In genomic region chr2:203551653-203552250, GRCh38 we compare ENCODE assay signal across 13 cellular contexts. TPM values are rescaled to one million over a fixed set of nuclear protein-coding genes. Genes with fewer than 3 reads are reported as not detected.
A peak's percentile ranks its signal among the peaks of the same experiment; 100 is the strongest.
DNase-seq lines count a peak whose midpoint lies in the region; TF ChIP-seq lines count a peak whose summit lies in the region.
"Had no signal": no experiment of that assay in that cellular context is flagged by ENCODE, and none has a peak within 500 bp of the region (broad histone marks: within the 10 kb centered on the region; RNA-seq: fewer than 3 reads in every experiment).

No MANE protein-coding gene starts in this region.

- no peak overlapping the region for H3K4me3 ChIP-seq in foreskin fibroblast (ENCODE audit: low read depth in 1 of 2, low read length in 2 of 2)

- TF ChIP-seq CTCF in foreskin fibroblast (IDR thresholded peaks at IDR 0.05; ENCODE audit: low read depth, low read length) (no peak), glutamatergic neuron (IDR thresholded peaks at IDR 0.05; ENCODE audit: partially characterized antibody, unreplicated experiment) (no peak)

- peaks cover 5% of the 10 kb centered on the region for H3K4me1 Mint-ChIP-seq in glutamatergic neuron (ENCODE audit: low read depth, unreplicated experiment)

- no peaks in the 10 kb centered on the region for H3K27me3 Mint-ChIP-seq in glutamatergic neuron (ENCODE audit: unreplicated experiment)
- H3K27me3 Mint-ChIP-seq: activated naive CD8-positive, alpha-beta T cell treated with anti-CD3 and anti-CD28 coated beads for 36 hours; stimulated activated naive CD8-positive, alpha-beta T cell treated with anti-CD3 and anti-CD28 coated beads, Interleukin-15, Interleukin-2, amounts not matched to agents 100 ng/mL and 50 ng/mL, for 24 hours had no signal

- DNase-seq in HCEC 1CT: peak; percentile 27
- DNase-seq in SW480 (ENCODE audit: low spot score): peak; percentile 15
- DNase-seq in foreskin fibroblast: peak; percentile 28 to 68
- peak; percentile 86 for DNase-seq in renal cortical epithelial cell (ENCODE audit: low read depth)
- DNase-seq in AG20443 (ENCODE audit: low spot score): no peak
- DNase-seq in stimulated activated CD4-positive, alpha-beta T cell treated with anti-CD3 and anti-CD28 coated beads, Interleukin-2, amount 100 ng/mL, for 24 hours: no peak
- no peak for DNase-seq in NCI-H146 treated with DMSO at 0.1 percent for 48 hours (lab: John Stamatoyannopoulos, UW; ENCODE audit: unreplicated experiment)
- no peak for DNase-seq in glutamatergic neuron
- DNase-seq: activated CD4-positive, CD25-positive, alpha-beta regulatory T cell; activated naive CD8-positive, alpha-beta T cell treated with anti-CD3 and anti-CD28 coated beads for 36 hours; CD4-positive, CD25-positive, alpha-beta regulatory T cell; Kasumi-1 had no signal

- no peaks in the 10 kb centered on the region for H3K36me3 Mint-ChIP-seq in glutamatergic neuron (ENCODE audit: unreplicated experiment)
- H3K36me3 Mint-ChIP-seq: activated naive CD8-positive, alpha-beta T cell treated with anti-CD3 and anti-CD28 coated beads for 36 hours; CD4-positive, CD25-positive, alpha-beta regulatory T cell had no signal

- H3K9me3 Mint-ChIP-seq in glutamatergic neuron (ENCODE audit: unreplicated experiment): no peaks in the 10 kb centered on the region
- H3K9me3 Mint-ChIP-seq: activated naive CD8-positive, alpha-beta T cell treated with anti-CD3 and anti-CD28 coated beads for 36 hours; stimulated activated naive CD8-positive, alpha-beta T cell treated with anti-CD3 and anti-CD28 coated beads, Interleukin-15, Interleukin-2, amounts not matched to agents 100 ng/mL and 50 ng/mL, for 24 hours had no signal

- no peak overlapping the region for H3K27ac Mint-ChIP-seq in glutamatergic neuron (ENCODE audit: unreplicated experiment)
- H3K27ac Mint-ChIP-seq: activated naive CD8-positive, alpha-beta T cell treated with anti-CD3 and anti-CD28 coated beads for 36 hours; CD4-positive, CD25-positive, alpha-beta regulatory T cell; stimulated activated naive CD8-positive, alpha-beta T cell treated with anti-CD3 and anti-CD28 coated beads, Interleukin-15, Interleukin-2, amounts not matched to agents 100 ng/mL and 50 ng/mL, for 24 hours had no signal

- no peak overlapping the region for H3K4me3 Mint-ChIP-seq in glutamatergic neuron (ENCODE audit: unreplicated experiment)
- H3K4me3 Mint-ChIP-seq: activated naive CD8-positive, alpha-beta T cell treated with anti-CD3 and anti-CD28 coated beads for 36 hours; CD4-positive, CD25-positive, alpha-beta regulatory T cell; stimulated activated naive CD8-positive, alpha-beta T cell treated with anti-CD3 and anti-CD28 coated beads, Interleukin-15, Interleukin-2, amounts not matched to agents 100 ng/mL and 50 ng/mL, for 24 hours had no signal

RNA-seq across cellular contexts. Expression of gene RAPH1, which starts 16.7 kb away (rescaled TPM):
- 20.7 and 43.3 TPM in 2 replicates for total RNA-seq in renal cortical epithelial cell
- 56.9 TPM for total RNA-seq in glutamatergic neuron (ENCODE audit: unreplicated experiment)

Comparison
In these comparisons a context has a peak if more than half of its experiments do, and no peak if none do; other contexts are left out.
1. DNase-seq: peak in HCEC 1CT (single experiment), SW480 (single experiment), foreskin fibroblast (2 of 2) and renal cortical epithelial cell (single experiment); none in AG20443 (single experiment), stimulated activated CD4-positive, alpha-beta T cell treated with anti-CD3 and anti-CD28 coated beads, Interleukin-2, amount 100 ng/mL, for 24 hours (0 of 2), NCI-H146 treated with DMSO at 0.1 percent for 48 hours (single experiment) and glutamatergic neuron (single experiment).